In genomic region chr10:15316877-15317464, GRCh38 we compare ENCODE assay signal across 16 cellular contexts.
"Had no signal": no experiment of that assay in that cellular context is flagged by ENCODE, and none has a peak within 500 bp of the region (broad histone marks: within the 10 kb centered on the region; RNA-seq: fewer than 3 reads in every experiment).

No MANE protein-coding gene starts in this region.

- H3K4me3 ChIP-seq: gastroesophageal sphincter, lung, upper lobe of left lung had no signal

- DNase-seq: activated CD4-positive, alpha-beta T cell treated with anti-CD3 and anti-CD28 coated beads for 36 hours; activated CD8-positive, alpha-beta memory T cell treated with anti-CD3 and anti-CD28 coated beads, Interleukin-2, amount 50 U/mL, for 48 hours; activated CD8-positive, alpha-beta T cell treated with anti-CD3 and anti-CD28 coated beads, Interleukin-2, amount 10 ng/mL, durations not matched to agents 7 days and 5 days; aorta; effector CD8-positive, alpha-beta T cell; hypothalamus; stimulated activated CD4-positive, alpha-beta T cell treated with anti-CD3 and anti-CD28 coated beads, Interleukin-12 subunit alpha, Interleukin-12 subunit beta, amount 100 ng/mL, for 4 hours; stimulated activated naive CD4-positive, alpha-beta T cell; SW 1271; upper lobe of left lung had no signal

- H3K4me3 Mint-ChIP-seq: activated CD4-positive, alpha-beta T cell treated with anti-CD3 and anti-CD28 coated beads for 36 hours; activated CD8-positive, alpha-beta T cell treated with anti-CD3 and anti-CD28 coated beads, Interleukin-2, amount 10 ng/mL, durations not matched to agents 7 days and 5 days; natural killer cell treated with Interleukin-12 subunit alpha and Interleukin-12 subunit beta and Interleukin-15 and Interleukin-18, amount 100 ng/mL, for 72 hours; T-helper 2 cell treated with Interferon-gamma antibody and Interleukin-4, amounts not matched to agents 5 μg/mL and 100 μg/mL, for 36 hours had no signal

- H3K27ac ChIP-seq: epithelial cell of prostate, gastroesophageal sphincter, upper lobe of left lung, VCaP had no signal

- H3K9me3 ChIP-seq: gastroesophageal sphincter, upper lobe of left lung had no signal

- H3K36me3 ChIP-seq: gastroesophageal sphincter, upper lobe of left lung had no signal

- H3K27ac Mint-ChIP-seq: activated CD4-positive, alpha-beta T cell treated with anti-CD3 and anti-CD28 coated beads for 36 hours; activated CD8-positive, alpha-beta T cell treated with anti-CD3 and anti-CD28 coated beads, Interleukin-2, amount 10 ng/mL, durations not matched to agents 7 days and 5 days; natural killer cell treated with Interleukin-12 subunit alpha and Interleukin-12 subunit beta and Interleukin-15 and Interleukin-18, amount 100 ng/mL, for 72 hours; T-helper 2 cell treated with Interferon-gamma antibody and Interleukin-4, amounts not matched to agents 5 μg/mL and 100 μg/mL, for 36 hours had no signal

- H3K36me3 Mint-ChIP-seq: natural killer cell treated with Interleukin-12 subunit alpha and Interleukin-12 subunit beta and Interleukin-15 and Interleukin-18, amount 100 ng/mL, for 72 hours had no signal

- H3K27me3 Mint-ChIP-seq: activated CD4-positive, alpha-beta T cell treated with anti-CD3 and anti-CD28 coated beads for 36 hours had no signal

- H3K9me3 Mint-ChIP-seq: T-helper 2 cell treated with Interferon-gamma antibody and Interleukin-4, amounts not matched to agents 5 μg/mL and 100 μg/mL, for 36 hours had no signal

- H3K27me3 ChIP-seq: gastroesophageal sphincter, upper lobe of left lung had no signal
